19 cellular contexts compared by ENCODE assay signal in the genomic region with DNA sequence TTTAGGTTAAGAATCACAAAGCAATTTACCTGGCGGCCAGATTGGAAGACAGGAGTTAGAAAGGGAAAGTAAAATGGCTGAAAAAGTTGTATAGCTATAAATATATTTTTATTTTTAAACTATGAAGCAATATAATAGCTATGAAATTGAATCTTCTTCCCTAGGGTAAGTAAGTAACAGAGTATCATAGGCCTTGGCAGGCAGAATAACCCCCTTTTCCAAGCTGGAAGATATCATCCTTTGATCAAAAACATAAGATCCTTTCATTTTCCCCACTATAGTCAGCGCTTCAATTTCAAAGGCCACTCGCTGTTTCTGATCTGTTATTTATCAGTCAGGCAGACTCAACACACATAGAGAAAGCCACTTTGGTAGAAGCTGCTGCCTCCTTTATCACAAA.
DNase-seq lines count a peak whose midpoint lies in the region; ATAC-seq and TF ChIP-seq lines count a peak whose summit lies in the region.
"Had no signal": no experiment of that assay in that cellular context is flagged by ENCODE, and none has a peak within 500 bp of the region (broad histone marks: within the 10 kb centered on the region; RNA-seq: fewer than 3 reads in every experiment).

No MANE protein-coding gene starts in this region.

- 78 to 85% methylated on average over 3 of the region's 3 CpGs for WGBS in sigmoid colon, 2 donors

- TF ChIP-seq CTCF in C4-2B (conservative IDR thresholded peaks at IDR 0.05) (no peak), fibroblast of mammary gland (conservative IDR thresholded peaks at IDR 0.05; ENCODE audit: control insufficient read depth, insufficient read depth, low read depth, low read length) (no peak), sigmoid colon (IDR thresholded peaks at IDR 0.05) (no peak)

- no peak for ATAC-seq in HG03378 (IDR thresholded peaks at IDR 0.05; ENCODE audit: unreplicated experiment)
- ATAC-seq: activated naive CD8-positive, alpha-beta T cell treated with anti-CD3 and anti-CD28 coated beads, Interleukin-2, amount 50 U/mL, for 24 hours; activated T-cell treated with anti-CD3 and anti-CD28 coated beads, Interleukin-2, amount 50 U/mL, for 72 hours had no signal

- peaks cover 0 to 17% (median 10%) of the 10 kb centered on the region in 4 donors for H3K4me1 ChIP-seq in sigmoid colon
- H3K4me1 ChIP-seq: pancreas had no signal

- no peaks in the 10 kb centered on the region for H3K36me3 ChIP-seq in sigmoid colon
- H3K36me3 ChIP-seq: pancreas, thoracic aorta had no signal

- H3K9me3 ChIP-seq in sigmoid colon = no peaks in the 10 kb centered on the region
- H3K9me3 ChIP-seq: Caco-2, pancreas, thoracic aorta had no signal

- peak; percentile 16 for DNase-seq in OCI-M1 (lab: John Stamatoyannopoulos, UW)
- DNase-seq in fibroblast of mammary gland (ENCODE audit: low read depth) = peak; percentile 21
- DNase-seq in sigmoid colon = no peak
- no peak for DNase-seq in T1000 (lab: John Stamatoyannopoulos, UW)
- no peak for DNase-seq in NCI-H69 (lab: John Stamatoyannopoulos, UW)
- DNase-seq in ecto neural progenitor cell (ENCODE audit: low spot score) = no peak
- DNase-seq: activated CD4-positive, alpha-beta T cell treated with anti-CD3 and anti-CD28 coated beads, Interleukin-2, amount 10 ng/mL, durations not matched to agents 7 days and 5 days; activated naive CD8-positive, alpha-beta T cell treated with anti-CD3 and anti-CD28 coated beads, Interleukin-2, amount 50 U/mL, for 24 hours; activated T-cell treated with anti-CD3 and anti-CD28 coated beads, Interleukin-2, amount 50 U/mL, for 72 hours; GF-D8; hippocampal formation; left colon; pancreas; SHP77; T-helper 9 cell had no signal

- no peak for TF ChIP-seq EP300 in sigmoid colon (IDR thresholded peaks at IDR 0.05)

- TF ChIP-seq POLR2A in sigmoid colon (IDR thresholded peaks at IDR 0.05) = no peak

- H3K27ac ChIP-seq in C4-2B (peak overlapping the region; percentile 38; the same call in 1 of the 2 replicates), sigmoid colon (peak overlapping the region in 2 of 4 donors; percentile 27 to 57)
- H3K27ac ChIP-seq: pancreas, thoracic aorta had no signal

- peak overlapping the region; percentile 28 for H3K4me3 ChIP-seq in fibroblast of mammary gland (ENCODE audit: control insufficient read depth, low read depth, low read length)
- peak overlapping the region in 3 of 4 donors; percentile 0 to 24 (median 16) for H3K4me3 ChIP-seq in sigmoid colon
- H3K4me3 ChIP-seq: pancreas, thoracic aorta had no signal

- H3K27me3 ChIP-seq in sigmoid colon = no peaks in the 10 kb centered on the region

- intact Hi-C loops in sigmoid colon (cut with DNase I) = no loop called here

Comparison
In these comparisons a context has a peak if more than half of its experiments do, and no peak if none do; other contexts are left out.
1. DNase-seq: peak in OCI-M1 (single experiment) and fibroblast of mammary gland (single experiment); none in sigmoid colon (single experiment), T1000 (single experiment), NCI-H69 (single experiment) and ecto neural progenitor cell (single experiment).